8 cellular contexts compared by ENCODE assay signal in genomic region chr12:131132118-131132892, GRCh38.
DNase-seq lines count a peak whose midpoint lies in the region; ATAC-seq, FAIRE-seq and TF ChIP-seq lines count a peak whose summit lies in the region.

No MANE protein-coding gene starts in this region.

- ATAC-seq in lower lobe of right lung (peak; percentile 66 to 70), GM18505 (IDR thresholded peaks at IDR 0.05; ENCODE audit: unreplicated experiment) (no peak)

- no peak for TF ChIP-seq POLR2A in GM18505 (IDR thresholded peaks at IDR 0.05; ENCODE audit: borderline replicate concordance, extremely low read depth, insufficient read depth, insufficient read length)

- no peak overlapping the region for H3K4me3 ChIP-seq in lower lobe of right lung

- intact Hi-C loops in lower lobe of right lung (cut with DNase I) = no loop called here

- peak; percentile 18 for FAIRE-seq in GM19239 (lab: Jason Lieb, UNC)

- DNase-seq in C1 segment of cervical spinal cord (lab: John Stamatoyannopoulos, UW) = peak in 8 of 14 donors; percentile 13 to 53 (median 31)
- DNase-seq in GM19239 (ENCODE audit: insufficient read length, low spot score) = peak; percentile 90
- DNase-seq in M059J (ENCODE audit: low read depth) = peak; percentile 23
- DNase-seq in activated CD4-positive, alpha-beta T cell treated with anti-CD3 and anti-CD28 coated beads for 4 hours = peak; percentile 60 to 76
- DNase-seq in dermis blood vessel endothelial cell = peak; percentile 61
- peak; percentile 69 for DNase-seq in lower lobe of right lung
- peak; percentile 59 for DNase-seq in stimulated activated CD8-positive, alpha-beta memory T cell treated with anti-CD3 and anti-CD28 coated beads, Interleukin-15, amount 100 ng/mL, for 1 hour (ENCODE audit: low read depth)

- no peaks in the 10 kb centered on the region for H3K27me3 ChIP-seq in lower lobe of right lung (ENCODE audit: low read depth)

- TF ChIP-seq CTCF in lower lobe of right lung (IDR thresholded peaks at IDR 0.05) = peak; percentile 84

- H3K4me1 ChIP-seq in lower lobe of right lung = peaks cover 10% of the 10 kb centered on the region

- peaks cover 29% of the 10 kb centered on the region for H3K36me3 ChIP-seq in lower lobe of right lung

- no peak overlapping the region for H3K27ac ChIP-seq in lower lobe of right lung

- H3K9me3 ChIP-seq in lower lobe of right lung = no peaks in the 10 kb centered on the region

Comparison
In these comparisons a context has a peak if more than half of its experiments do, and no peak if none do; other contexts are left out.
1. DNase-seq: peak in every context shown above with its lines; median percentile 90 in GM19239; 69 in lower lobe of right lung; 68 in activated CD4-positive, alpha-beta T cell treated with anti-CD3 and anti-CD28 coated beads for 4 hours; 61 in dermis blood vessel endothelial cell; 59 in stimulated activated CD8-positive, alpha-beta memory T cell treated with anti-CD3 and anti-CD28 coated beads, Interleukin-15, amount 100 ng/mL, for 1 hour; 31 in C1 segment of cervical spinal cord; 23 in M059J.